ENCODE assay signal across 8 cellular contexts in genomic region chr17:32487460-32488176, GRCh38. TPM values are rescaled to one million over a fixed set of nuclear protein-coding genes. Genes with fewer than 3 reads are reported as not detected.
DNase-seq lines count a peak whose midpoint lies in the region; ATAC-seq and TF ChIP-seq lines count a peak whose summit lies in the region.

No MANE protein-coding gene starts in this region.

- H3K27ac Mint-ChIP-seq in CD14-positive monocyte = no peak overlapping the region
- H3K27ac Mint-ChIP-seq in effector memory CD8-positive, alpha-beta T cell = peak overlapping the region in 1 of 2 donors; percentile 23
- peak overlapping the region; percentile 22 to 45 for H3K27ac Mint-ChIP-seq in natural killer cell treated with Interleukin-12 subunit alpha and Interleukin-12 subunit beta and Interleukin-15 and Interleukin-18, amount 100 ng/mL, for 72 hours

- peaks cover 53% of the 10 kb centered on the region for H3K4me1 Mint-ChIP-seq in CD14-positive monocyte
- peaks cover 27 to 55% of the 10 kb centered on the region in 2 donors for H3K4me1 Mint-ChIP-seq in effector memory CD8-positive, alpha-beta T cell (ENCODE audit: low read depth in 2 of 2)
- H3K4me1 Mint-ChIP-seq in natural killer cell treated with Interleukin-12 subunit alpha and Interleukin-12 subunit beta and Interleukin-15 and Interleukin-18, amount 100 ng/mL, for 72 hours (ENCODE audit: low read depth in 2 of 2) = peaks cover 26 to 44% of the 10 kb centered on the region in 2 donors

- intact Hi-C loops in CD14-positive monocyte (cut with micrococcal nuclease) = loop anchor here in 1 of 2 donors (5.0 kb wide), 1 partner anchor 120 kb away; no protein-coding TSS in a partner anchor

- H3K27me3 Mint-ChIP-seq in CD14-positive monocyte (ENCODE audit: low read depth in 3 of 3) = peaks cover 0 to 9% (median 6%) of the 10 kb centered on the region in 3 donors
- no peaks in the 10 kb centered on the region for H3K27me3 Mint-ChIP-seq in effector memory CD8-positive, alpha-beta T cell
- no peaks in the 10 kb centered on the region for H3K27me3 Mint-ChIP-seq in natural killer cell treated with Interleukin-12 subunit alpha and Interleukin-12 subunit beta and Interleukin-15 and Interleukin-18, amount 100 ng/mL, for 72 hours

- H3K9me3 Mint-ChIP-seq in CD14-positive monocyte = peaks cover 0 to 2% (median 0%) of the 10 kb centered on the region in 7 donors
- H3K9me3 Mint-ChIP-seq in effector memory CD8-positive, alpha-beta T cell = no peaks in the 10 kb centered on the region
- H3K9me3 Mint-ChIP-seq in natural killer cell treated with Interleukin-12 subunit alpha and Interleukin-12 subunit beta and Interleukin-15 and Interleukin-18, amount 100 ng/mL, for 72 hours = no peaks in the 10 kb centered on the region

- H3K4me3 Mint-ChIP-seq in CD14-positive monocyte = peak overlapping the region; percentile 73 to 90
- H3K4me3 Mint-ChIP-seq in effector memory CD8-positive, alpha-beta T cell = peak overlapping the region; percentile 74 to 77
- peak overlapping the region; percentile 72 for H3K4me3 Mint-ChIP-seq in natural killer cell treated with Interleukin-12 subunit alpha and Interleukin-12 subunit beta and Interleukin-15 and Interleukin-18, amount 100 ng/mL, for 72 hours

- DNase-seq in CD14-positive monocyte (ENCODE audit: low spot score) (no peak), cortex of kidney (lab: John Stamatoyannopoulos, UW) (no peak), NCI-H1105 treated with DMSO at 0.1 percent for 48 hours (lab: John Stamatoyannopoulos, UW) (no peak), NCI-H2196 (lab: John Stamatoyannopoulos, UW; ENCODE audit: unreplicated experiment) (no peak)
- DNase-seq in effector memory CD8-positive, alpha-beta T cell = no peak
- DNase-seq in natural killer cell treated with Interleukin-12 subunit alpha and Interleukin-12 subunit beta and Interleukin-15 and Interleukin-18, amount 100 ng/mL, for 72 hours (ENCODE audit: low spot score) = no peak

- ATAC-seq in GM19452 (IDR thresholded peaks at IDR 0.05; ENCODE audit: unreplicated experiment) (peak; percentile 7), SK-N-SH treated with all-trans-retinoic acid at 6 μM for 48 hours (peak; percentile 6)
- no peak for ATAC-seq in effector memory CD8-positive, alpha-beta T cell (replicated peaks)
- peak in 1 of 2 donors; percentile 59 for ATAC-seq in natural killer cell treated with Interleukin-12 subunit alpha and Interleukin-12 subunit beta and Interleukin-15 and Interleukin-18, amount 100 ng/mL, for 72 hours

- peaks cover 30 to 40% of the 10 kb centered on the region in 2 donors for H3K36me3 Mint-ChIP-seq in CD14-positive monocyte
- peaks cover 21% of the 10 kb centered on the region for H3K36me3 Mint-ChIP-seq in effector memory CD8-positive, alpha-beta T cell (ENCODE audit: insufficient read depth)
- no peaks in the 10 kb centered on the region for H3K36me3 Mint-ChIP-seq in natural killer cell treated with Interleukin-12 subunit alpha and Interleukin-12 subunit beta and Interleukin-15 and Interleukin-18, amount 100 ng/mL, for 72 hours

- no peak for TF ChIP-seq CTCF in CD14-positive monocyte (IDR thresholded peaks at IDR 0.05)

TF ChIP-seq in SK-N-SH treated with all-trans-retinoic acid at 6 μM for 48 hours, 23 proteins besides CTCF, POLR2A, EP300 and RAD21:
- TF ChIP-seq BACH2 (CRISPR knock-in tag; IDR thresholded peaks at IDR 0.05; ENCODE audit: borderline replicate concordance) = no peak
- no peak for TF ChIP-seq TSHZ2 (CRISPR knock-in tag; IDR thresholded peaks at IDR 0.05)
- TF ChIP-seq TCF4 (CRISPR knock-in tag; IDR thresholded peaks at IDR 0.05; ENCODE audit: borderline replicate concordance) = no peak
- TF ChIP-seq TOX (CRISPR knock-in tag; IDR thresholded peaks at IDR 0.05; ENCODE audit: borderline replicate concordance) = no peak
- no peak for TF ChIP-seq PATZ1 (CRISPR knock-in tag; IDR thresholded peaks at IDR 0.05; ENCODE audit: borderline replicate concordance)
- TF ChIP-seq CREB5 (CRISPR knock-in tag; IDR thresholded peaks at IDR 0.05; ENCODE audit: low read depth) = no peak

RNA-seq across cellular contexts. Expression of gene CDK5R1, which starts 0.8 kb away (rescaled TPM):
- polyA plus RNA-seq in CD14-positive monocyte = under 1 TPM; 0.44 to 0.48 TPM
- 1 to 10 TPM; 3.7 to 5.9 TPM for total RNA-seq in natural killer cell treated with Interleukin-12 subunit alpha and Interleukin-12 subunit beta and Interleukin-15 and Interleukin-18, amount 100 ng/mL, for 72 hours

RNA-seq across cellular contexts. Expression of gene PSMD11, which starts 43.3 kb away (rescaled TPM):
- 100 to 1,000 TPM in 1 of 2 donors, 10 to 100 TPM in 1; 91.8 to 112 TPM for polyA plus RNA-seq in CD14-positive monocyte
- total RNA-seq in natural killer cell treated with Interleukin-12 subunit alpha and Interleukin-12 subunit beta and Interleukin-15 and Interleukin-18, amount 100 ng/mL, for 72 hours = 100 to 1,000 TPM; 179 to 203 TPM

Comparison
In these comparisons a context has a peak if more than half of its experiments do, and no peak if none do; other contexts are left out.
1. H3K27ac Mint-ChIP-seq: peak in natural killer cell treated with Interleukin-12 subunit alpha and Interleukin-12 subunit beta and Interleukin-15 and Interleukin-18, amount 100 ng/mL, for 72 hours (2 of 2); none in CD14-positive monocyte (0 of 7).
2. Peak in every context shown above with its lines, with median percentiles within 50 percentile points of each other: H3K4me3 Mint-ChIP-seq.